Comparison of ENCODE assay signal across 2 cellular contexts in the genomic region with DNA sequence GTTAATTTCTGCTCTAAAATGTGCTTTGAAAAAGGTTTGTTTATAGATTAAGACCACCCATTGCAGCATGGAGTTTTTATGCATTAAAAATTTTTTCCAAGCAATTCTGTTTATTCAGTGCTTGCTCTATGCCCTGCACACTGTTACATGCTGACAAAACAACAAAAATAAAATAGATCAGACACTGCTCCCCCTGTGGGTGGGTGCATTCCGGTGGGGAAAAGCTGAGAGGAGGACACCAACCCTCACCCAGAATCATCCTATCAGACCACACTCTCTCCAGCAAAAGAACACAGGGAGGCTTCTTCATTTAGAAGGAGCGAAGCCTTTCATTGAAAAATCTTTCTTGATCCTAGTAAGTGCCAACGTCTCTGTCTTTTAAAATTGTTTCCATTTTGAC.
TF ChIP-seq lines count a peak whose summit lies in the region.

No MANE protein-coding gene starts in this region.

TF ChIP-seq in SK-N-SH, 30 proteins besides CTCF, POLR2A, EP300 and RAD21 (continued from another document):
- TF ChIP-seq NFIC (IDR thresholded peaks at IDR 0.05; ENCODE audit: borderline replicate concordance): no peak
- TF ChIP-seq SMC3 (IDR thresholded peaks at IDR 0.05; ENCODE audit: low read depth, low read length): no peak
- no peak for TF ChIP-seq NRF1 (IDR thresholded peaks at IDR 0.05; ENCODE audit: low read depth, low read length)
- TF ChIP-seq TAF1 (IDR thresholded peaks at IDR 0.05; ENCODE audit: borderline replicate concordance, low read depth, low read length): no peak
- no peak for TF ChIP-seq FOXM1 (IDR thresholded peaks at IDR 0.05; ENCODE audit: low read depth)
- TF ChIP-seq TCF12 (IDR thresholded peaks at IDR 0.05): no peak
- TF ChIP-seq JUND (IDR thresholded peaks at IDR 0.05): no peak
- TF ChIP-seq RCOR1 (IDR thresholded peaks at IDR 0.05; ENCODE audit: low read length): no peak
- no peak for TF ChIP-seq YY1 (IDR thresholded peaks at IDR 0.05; ENCODE audit: low read depth)

TF ChIP-seq in SK-N-SH treated with all-trans-retinoic acid at 6 μM for 48 hours, 23 proteins besides CTCF, POLR2A, EP300 and RAD21:
- TF ChIP-seq, protein P1, sequence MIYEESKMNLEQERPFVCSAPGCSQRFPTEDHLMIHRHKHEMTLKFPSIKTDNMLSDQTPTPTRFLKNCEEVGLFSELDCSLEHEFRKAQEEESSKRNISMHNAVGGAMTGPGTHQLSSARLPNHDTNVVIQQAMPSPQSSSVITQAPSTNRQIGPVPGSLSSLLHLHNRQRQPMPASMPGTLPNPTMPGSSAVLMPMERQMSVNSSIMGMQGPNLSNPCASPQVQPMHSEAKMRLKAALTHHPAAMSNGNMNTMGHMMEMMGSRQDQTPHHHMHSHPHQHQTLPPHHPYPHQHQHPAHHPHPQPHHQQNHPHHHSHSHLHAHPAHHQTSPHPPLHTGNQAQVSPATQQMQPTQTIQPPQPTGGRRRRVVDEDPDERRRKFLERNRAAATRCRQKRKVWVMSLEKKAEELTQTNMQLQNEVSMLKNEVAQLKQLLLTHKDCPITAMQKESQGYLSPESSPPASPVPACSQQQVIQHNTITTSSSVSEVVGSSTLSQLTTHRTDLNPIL (CRISPR knock-in tag; IDR thresholded peaks at IDR 0.05; ENCODE audit: low read depth): no peak
- TF ChIP-seq SNAI2 (CRISPR knock-in tag; IDR thresholded peaks at IDR 0.05) (no peak), TCF4 (CRISPR knock-in tag; IDR thresholded peaks at IDR 0.05; ENCODE audit: borderline replicate concordance) (no peak), RARB (CRISPR knock-in tag; IDR thresholded peaks at IDR 0.05) (no peak), BACH2 (CRISPR knock-in tag; IDR thresholded peaks at IDR 0.05; ENCODE audit: borderline replicate concordance) (no peak), GLIS3 (CRISPR knock-in tag; IDR thresholded peaks at IDR 0.05) (no peak)
TF ChIP-seq in SK-N-SH treated with all-trans-retinoic acid at 6 μM for 48 hours: peak in this region for 0.
